1 cellular context compared by ENCODE assay signal in the genomic region with DNA sequence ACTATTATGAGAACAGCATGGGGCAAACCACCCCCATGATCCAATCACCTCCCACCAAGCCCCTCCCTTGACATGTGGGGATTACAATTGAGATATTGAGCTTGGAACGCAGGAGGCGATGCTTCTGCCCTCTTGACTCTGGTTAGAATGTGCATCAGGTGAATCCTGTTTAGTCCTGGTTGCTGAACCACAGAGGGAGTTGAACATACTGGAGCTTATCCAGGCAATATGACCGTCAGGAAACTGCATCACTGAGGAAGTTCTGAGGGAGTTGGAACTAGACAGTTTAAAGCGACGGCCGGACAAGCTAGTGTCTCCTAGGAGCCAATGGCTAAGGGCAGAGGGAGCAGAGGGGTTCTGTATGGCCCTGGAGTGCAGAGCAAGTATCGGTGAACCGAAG.
TF ChIP-seq lines count a peak whose summit lies in the region.

No MANE protein-coding gene starts in this region.

TF ChIP-seq in HCT116, 20 proteins besides CTCF, POLR2A, EP300 and RAD21:
- no peak for TF ChIP-seq ZFX (IDR thresholded peaks at IDR 0.05)
- TF ChIP-seq, protein P1, sequence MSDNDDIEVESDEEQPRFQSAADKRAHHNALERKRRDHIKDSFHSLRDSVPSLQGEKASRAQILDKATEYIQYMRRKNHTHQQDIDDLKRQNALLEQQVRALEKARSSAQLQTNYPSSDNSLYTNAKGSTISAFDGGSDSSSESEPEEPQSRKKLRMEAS (IDR thresholded peaks at IDR 0.05), result no peak
- TF ChIP-seq ELF1 (IDR thresholded peaks at IDR 0.05; ENCODE audit: borderline replicate concordance, low read depth), result no peak
- TF ChIP-seq EZH2 (IDR thresholded peaks at IDR 0.05), result no peak
- no peak for TF ChIP-seq EGR1 (IDR thresholded peaks at IDR 0.05; ENCODE audit: low read depth)
- TF ChIP-seq SRF (IDR thresholded peaks at IDR 0.05; ENCODE audit: low read depth), result no peak
- no peak for TF ChIP-seq FOSL1 (IDR thresholded peaks at IDR 0.05; ENCODE audit: low read depth)
- no peak for TF ChIP-seq SP1 (IDR thresholded peaks at IDR 0.05; ENCODE audit: low read depth)
- TF ChIP-seq ZBTB33 (IDR thresholded peaks at IDR 0.05; ENCODE audit: extremely low read depth, insufficient replicate concordance, low read length), result no peak
- TF ChIP-seq, protein P2, sequence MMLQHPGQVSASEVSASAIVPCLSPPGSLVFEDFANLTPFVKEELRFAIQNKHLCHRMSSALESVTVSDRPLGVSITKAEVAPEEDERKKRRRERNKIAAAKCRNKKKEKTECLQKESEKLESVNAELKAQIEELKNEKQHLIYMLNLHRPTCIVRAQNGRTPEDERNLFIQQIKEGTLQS (IDR thresholded peaks at IDR 0.05), result no peak
- TF ChIP-seq EZH2phosphoT487 (IDR thresholded peaks at IDR 0.05; ENCODE audit: borderline replicate concordance), result no peak
